In the genomic region with DNA sequence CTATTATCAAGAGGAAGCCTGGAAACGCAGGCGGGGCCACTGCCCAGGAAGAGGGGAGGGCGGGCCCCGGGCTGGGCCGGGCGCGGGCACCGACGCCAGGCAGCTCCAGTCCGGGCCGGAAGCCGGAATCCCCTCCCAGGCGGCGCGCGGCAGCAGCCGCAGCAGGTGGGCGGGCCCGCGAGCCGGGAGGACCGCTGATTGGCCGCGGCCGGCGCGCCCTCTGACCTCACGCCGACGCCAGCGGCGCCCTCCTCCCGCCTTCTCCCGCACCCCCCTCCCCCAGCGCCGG, we compare ENCODE assay signal across 8 cellular contexts. TPM values are rescaled to one million over a fixed set of nuclear protein-coding genes. Genes with fewer than 3 reads are reported as not detected.
DNase-seq lines count a peak whose midpoint lies in the region; ATAC-seq and TF ChIP-seq lines count a peak whose summit lies in the region.

No MANE protein-coding gene starts in this region.

- intact Hi-C loops in adrenal gland (cut with DNase I), result no loop called here
- intact Hi-C loops in heart left ventricle (cut with DNase I), result loop anchor here in 6 of 10 donors (1.0 to 5.0 kb wide), 5 partner anchors 21 to 35 kb away; a partner anchor contains a TSS
- intact Hi-C loops in transverse colon (cut with DNase I; ENCODE audit: low total_unique reads), result no loop called here

- no peaks in the 10 kb centered on the region for H3K9me3 ChIP-seq in adrenal gland (replicated peaks in 1 of 3)
- H3K9me3 ChIP-seq in heart left ventricle, result no peaks in the 10 kb centered on the region
- no peaks in the 10 kb centered on the region for H3K9me3 ChIP-seq in transverse colon

- no peak for TF ChIP-seq EP300 in transverse colon (IDR thresholded peaks at IDR 0.05; ENCODE audit: low read depth)

- H3K4me3 ChIP-seq in GM12875 (ENCODE audit: low read depth, low read length) (peak overlapping the region; percentile 89), adrenal gland (peak overlapping the region in 3 of 4 donors; percentile 30 to 99 (median 36)), heart left ventricle (peak overlapping the region; percentile 31 to 96 (median 83)), transverse colon (peak overlapping the region; percentile 72 to 97 (median 88))

- H3K27me3 ChIP-seq in adrenal gland (no peaks in the 10 kb centered on the region), heart left ventricle (no peaks in the 10 kb centered on the region), transverse colon (no peaks in the 10 kb centered on the region)

- H3K36me3 ChIP-seq in adrenal gland (replicated peaks in 1 of 2) (peaks cover 0 to 15% of the 10 kb centered on the region in 2 donors), heart left ventricle (peaks cover 0 to 32% (median 24%) of the 10 kb centered on the region in 9 donors), transverse colon (peaks cover 0 to 21% (median 1%) of the 10 kb centered on the region in 4 donors)

- no peak for TF ChIP-seq CTCF in GM12875 (IDR thresholded peaks at IDR 0.05; ENCODE audit: borderline replicate concordance, insufficient read depth, low read depth, low read length)
- TF ChIP-seq CTCF in adrenal gland (IDR thresholded peaks at IDR 0.05), result no peak
- TF ChIP-seq CTCF in heart left ventricle (IDR thresholded peaks at IDR 0.05), result no peak
- no peak for TF ChIP-seq CTCF in transverse colon (IDR thresholded peaks at IDR 0.05)

- peaks cover 16 to 33% of the 10 kb centered on the region in 2 donors for H3K4me1 ChIP-seq in adrenal gland (replicated peaks in 1 of 2)
- H3K4me1 ChIP-seq in heart left ventricle, result peaks cover 0 to 37% (median 21%) of the 10 kb centered on the region in 12 donors
- H3K4me1 ChIP-seq in transverse colon, result peaks cover 7 to 34% (median 20%) of the 10 kb centered on the region in 4 donors

- in situ Hi-C loops in transverse colon (cut with MboI; ENCODE audit: low pct_ligation_motif_present in 1 of 4, low pct_unique_long_range_greater_than_20kb in 1 of 4, low sequenced_read_pairs in 3 of 4), result no loop called here

- ATAC-seq in HG02798 (IDR thresholded peaks at IDR 0.05; ENCODE audit: poor library complexity, unreplicated experiment) (peak; percentile 94), heart left ventricle (peak; percentile 90 to 97 (median 96))

- H3K27ac ChIP-seq in adrenal gland (peak overlapping the region; percentile 97 to 100 (median 99)), heart left ventricle (peak overlapping the region; percentile 96 to 100 (median 99)), transverse colon (peak overlapping the region; percentile 99 to 100 (median 100))

- DNase-seq in NCI-H1417 treated with DMSO at 0.1 percent for 48 hours (lab: John Stamatoyannopoulos, UW) (peak; percentile 62), SW480 (ENCODE audit: low spot score) (peak; percentile 97), adrenal gland (peak; percentile 93 to 97 (median 95)), heart left ventricle (peak; percentile 95 to 97 (median 96)), pons (ENCODE audit: low spot score) (peak; percentile 89), transverse colon (peak; percentile 96)

- no peak for TF ChIP-seq POLR2A in adrenal gland (IDR thresholded peaks at IDR 0.05)
- TF ChIP-seq POLR2A in heart left ventricle (IDR thresholded peaks at IDR 0.05), result peak in 1 of 2 donors; percentile 44
- no peak for TF ChIP-seq POLR2A in transverse colon (IDR thresholded peaks at IDR 0.05)

- WGBS in adrenal gland, 4 donors, result 0% methylated on average over 2 to 36 of the region's 36 CpGs; no CpG with 5 or more reads in 1 of the 4 donors
- 0 to 1% (median 0%) methylated on average over 22 to 36 of the region's 36 CpGs; no CpG with 5 or more reads in 1 of the 4 donors for WGBS in heart left ventricle, 4 donors
- 0% methylated on average over 35 of the region's 36 CpGs; no CpG with 5 or more reads in 1 of the 2 donors for WGBS in transverse colon (ENCODE audit: low coverage in 1 of 2), 2 donors

RNA-seq across cellular contexts. Expression of a gene that starts 0.4 kb away (rescaled TPM):
- total RNA-seq in adrenal gland (10 to 100 TPM; 48.7 to 97.9 (median 66.6) TPM), heart left ventricle (100 to 1,000 TPM in 2 of 9 donors, 10 to 100 TPM in 7; 63.2 to 182 (median 77.9) TPM), transverse colon (10 to 100 TPM; 75.7 to 96.1 (median 86.0) TPM)
- polyA plus RNA-seq in adrenal gland (10 to 100 TPM; 76.1 to 87.2 (median 77.7) TPM), heart left ventricle (10 to 100 TPM; 65.3 to 88.8 TPM)

RNA-seq across cellular contexts. Expression of a gene that starts 21.3 kb away (rescaled TPM):
- total RNA-seq in adrenal gland, result 100 to 1,000 TPM in 1 of 8 donors, 10 to 100 TPM in 7; 29.5 to 136 (median 55.2) TPM
- polyA plus RNA-seq in adrenal gland, result 10 to 100 TPM; 14.2 to 47.5 (median 15.3) TPM
- total RNA-seq in heart left ventricle, result 10 to 100 TPM in 7 of 9 donors, 1 to 10 TPM in 2; 6.8 to 24.1 (median 14.1) TPM
- 10 to 100 TPM in 1 of 2 donors, 1 to 10 TPM in 1; 3.5 to 27.3 TPM for polyA plus RNA-seq in heart left ventricle
- 10 to 100 TPM; 31.9 to 56.3 (median 46.2) TPM for total RNA-seq in transverse colon

RNA-seq across cellular contexts. Expression of a gene that starts 35.0 kb away (rescaled TPM):
- total RNA-seq in adrenal gland, result 10 to 100 TPM; 41.8 to 65.5 (median 46.1) TPM
- 10 to 100 TPM; 14.5 to 49.4 (median 27.7) TPM for polyA plus RNA-seq in adrenal gland
- total RNA-seq in heart left ventricle, result 10 to 100 TPM; 30.1 to 45.0 (median 41.5) TPM
- 10 to 100 TPM; 19.0 to 31.5 TPM for polyA plus RNA-seq in heart left ventricle
- 10 to 100 TPM; 28.7 to 48.0 (median 33.7) TPM for total RNA-seq in transverse colon

Comparison
In these comparisons a context has a peak if more than half of its experiments do, and no peak if none do; other contexts are left out.
1. Peak in every context shown above with its lines: DNase-seq, ATAC-seq, H3K4me3 ChIP-seq and H3K27ac ChIP-seq.
2. H3K4me3 ChIP-seq: peak in every context shown above with its lines; median percentile 89 in GM12875; 88 in transverse colon; 83 in heart left ventricle; 36 in adrenal gland.
3. intact Hi-C loops: an anchor here in heart left ventricle (1.0 to 5.0 kb wide); none called in adrenal gland and transverse colon.